Comparison of ENCODE assay signal across 1 cellular context in the genomic region with DNA sequence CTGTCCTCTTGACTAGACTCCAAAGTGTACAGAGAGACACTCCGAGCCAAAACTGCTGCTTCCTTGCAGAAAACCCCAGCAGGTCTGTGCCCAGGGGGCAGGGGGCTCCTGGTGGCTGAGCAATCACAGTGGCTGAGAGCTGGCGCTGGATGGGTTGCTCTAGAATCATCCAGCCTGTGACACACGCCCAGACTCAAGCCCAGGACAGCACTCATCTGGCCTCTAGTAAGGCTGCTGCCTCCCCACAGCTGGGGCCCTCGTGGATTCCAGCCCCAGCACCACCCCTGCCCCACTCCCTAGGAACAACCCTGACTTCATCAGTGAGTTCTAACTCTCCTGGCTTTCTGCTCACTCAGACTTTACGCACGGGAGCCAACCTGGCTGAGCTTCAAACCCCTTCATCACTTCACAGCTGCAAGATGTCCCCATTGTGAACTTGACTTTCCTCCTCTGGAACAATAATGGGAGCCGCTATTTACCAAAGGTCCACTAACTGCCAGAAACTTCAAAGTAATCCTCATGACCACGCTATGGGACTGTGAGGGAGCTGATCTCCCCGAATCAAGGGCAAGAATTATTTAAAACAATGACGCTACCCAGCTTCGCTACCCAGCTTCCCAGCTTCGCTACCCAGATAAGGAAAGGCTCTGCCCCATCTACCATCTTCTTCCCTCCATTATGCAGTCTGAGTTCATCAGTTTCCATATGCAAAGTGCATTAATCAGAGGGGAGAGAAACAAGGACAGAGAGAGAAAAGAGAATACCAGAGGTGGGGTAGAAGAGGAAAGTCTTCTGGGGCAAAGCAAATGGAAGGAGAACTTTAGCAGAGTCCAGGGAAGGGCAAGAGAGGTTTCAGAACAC.
TF ChIP-seq lines count a peak whose summit lies in the region.

No MANE protein-coding gene starts in this region.

TF ChIP-seq in HepG2, 621 proteins besides CTCF, POLR2A, EP300 and RAD21 (continued from another document and continues in another):
- TF ChIP-seq, protein P1, sequence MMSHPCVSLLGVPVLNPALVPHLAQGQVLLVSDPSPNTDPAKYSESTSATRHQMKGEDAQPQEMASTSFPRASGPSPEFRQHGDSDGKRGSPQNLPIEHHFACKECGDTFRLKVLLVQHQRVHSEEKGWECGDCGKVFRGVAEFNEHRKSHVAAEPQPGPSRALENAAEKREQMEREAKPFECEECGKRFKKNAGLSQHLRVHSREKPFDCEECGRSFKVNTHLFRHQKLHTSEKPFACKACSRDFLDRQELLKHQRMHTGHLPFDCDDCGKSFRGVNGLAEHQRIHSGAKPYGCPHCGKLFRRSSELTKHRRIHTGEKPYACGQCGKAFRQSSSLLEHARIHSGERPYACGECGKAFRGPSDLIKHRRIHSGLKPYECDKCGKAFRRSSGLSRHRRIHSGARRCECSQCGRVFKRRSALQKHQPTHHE (CRISPR knock-in tag; IDR thresholded peaks at IDR 0.05; ENCODE audit: borderline replicate concordance) = no peak
- peak; percentile 20 for TF ChIP-seq XRCC5 (optimal IDR thresholded peaks at IDR 0.05; ENCODE audit: low read length)
- no peak for TF ChIP-seq MBD4 (IDR thresholded peaks at IDR 0.05; ENCODE audit: borderline replicate concordance, low read length)
- TF ChIP-seq U2AF1 (optimal IDR thresholded peaks at IDR 0.05; ENCODE audit: low read depth, low read length) = no peak
- TF ChIP-seq DMAP1 (CRISPR knock-in tag; IDR thresholded peaks at IDR 0.05) = no peak
- no peak for TF ChIP-seq ZBTB7B (CRISPR knock-in tag; IDR thresholded peaks at IDR 0.05)
- no peak for TF ChIP-seq DNMT3B (CRISPR knock-in tag; conservative IDR thresholded peaks at IDR 0.05)
- no peak for TF ChIP-seq ZFY (CRISPR knock-in tag; IDR thresholded peaks at IDR 0.05)
- TF ChIP-seq SRSF1 (optimal IDR thresholded peaks at IDR 0.05; ENCODE audit: low read depth, low read length) = no peak
- TF ChIP-seq, protein P2, sequence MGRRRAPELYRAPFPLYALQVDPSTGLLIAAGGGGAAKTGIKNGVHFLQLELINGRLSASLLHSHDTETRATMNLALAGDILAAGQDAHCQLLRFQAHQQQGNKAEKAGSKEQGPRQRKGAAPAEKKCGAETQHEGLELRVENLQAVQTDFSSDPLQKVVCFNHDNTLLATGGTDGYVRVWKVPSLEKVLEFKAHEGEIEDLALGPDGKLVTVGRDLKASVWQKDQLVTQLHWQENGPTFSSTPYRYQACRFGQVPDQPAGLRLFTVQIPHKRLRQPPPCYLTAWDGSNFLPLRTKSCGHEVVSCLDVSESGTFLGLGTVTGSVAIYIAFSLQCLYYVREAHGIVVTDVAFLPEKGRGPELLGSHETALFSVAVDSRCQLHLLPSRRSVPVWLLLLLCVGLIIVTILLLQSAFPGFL (CRISPR knock-in tag; IDR thresholded peaks at IDR 0.05) = no peak
- TF ChIP-seq, protein P3, sequence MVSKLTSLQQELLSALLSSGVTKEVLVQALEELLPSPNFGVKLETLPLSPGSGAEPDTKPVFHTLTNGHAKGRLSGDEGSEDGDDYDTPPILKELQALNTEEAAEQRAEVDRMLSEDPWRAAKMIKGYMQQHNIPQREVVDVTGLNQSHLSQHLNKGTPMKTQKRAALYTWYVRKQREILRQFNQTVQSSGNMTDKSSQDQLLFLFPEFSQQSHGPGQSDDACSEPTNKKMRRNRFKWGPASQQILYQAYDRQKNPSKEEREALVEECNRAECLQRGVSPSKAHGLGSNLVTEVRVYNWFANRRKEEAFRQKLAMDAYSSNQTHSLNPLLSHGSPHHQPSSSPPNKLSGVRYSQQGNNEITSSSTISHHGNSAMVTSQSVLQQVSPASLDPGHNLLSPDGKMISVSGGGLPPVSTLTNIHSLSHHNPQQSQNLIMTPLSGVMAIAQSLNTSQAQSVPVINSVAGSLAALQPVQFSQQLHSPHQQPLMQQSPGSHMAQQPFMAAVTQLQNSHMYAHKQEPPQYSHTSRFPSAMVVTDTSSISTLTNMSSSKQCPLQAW (CRISPR knock-in tag; IDR thresholded peaks at IDR 0.05) = no peak
- TF ChIP-seq ZNF3 (CRISPR knock-in tag; IDR thresholded peaks at IDR 0.05) = no peak
- TF ChIP-seq SNRNP70 (IDR thresholded peaks at IDR 0.05; ENCODE audit: low read depth, low read length) = no peak
- no peak for TF ChIP-seq SMYD3 (CRISPR knock-in tag; IDR thresholded peaks at IDR 0.05)
- TF ChIP-seq, protein P4, sequence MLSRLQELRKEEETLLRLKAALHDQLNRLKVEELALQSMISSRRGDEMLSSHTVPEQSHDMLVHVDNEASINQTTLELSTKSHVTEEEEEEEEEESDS (CRISPR knock-in tag; IDR thresholded peaks at IDR 0.05; ENCODE audit: borderline replicate concordance) = no peak
- TF ChIP-seq ZNF563 (CRISPR knock-in tag; IDR thresholded peaks at IDR 0.05) = no peak
- no peak for TF ChIP-seq NFYC (CRISPR knock-in tag; IDR thresholded peaks at IDR 0.05)
- TF ChIP-seq, protein P5, sequence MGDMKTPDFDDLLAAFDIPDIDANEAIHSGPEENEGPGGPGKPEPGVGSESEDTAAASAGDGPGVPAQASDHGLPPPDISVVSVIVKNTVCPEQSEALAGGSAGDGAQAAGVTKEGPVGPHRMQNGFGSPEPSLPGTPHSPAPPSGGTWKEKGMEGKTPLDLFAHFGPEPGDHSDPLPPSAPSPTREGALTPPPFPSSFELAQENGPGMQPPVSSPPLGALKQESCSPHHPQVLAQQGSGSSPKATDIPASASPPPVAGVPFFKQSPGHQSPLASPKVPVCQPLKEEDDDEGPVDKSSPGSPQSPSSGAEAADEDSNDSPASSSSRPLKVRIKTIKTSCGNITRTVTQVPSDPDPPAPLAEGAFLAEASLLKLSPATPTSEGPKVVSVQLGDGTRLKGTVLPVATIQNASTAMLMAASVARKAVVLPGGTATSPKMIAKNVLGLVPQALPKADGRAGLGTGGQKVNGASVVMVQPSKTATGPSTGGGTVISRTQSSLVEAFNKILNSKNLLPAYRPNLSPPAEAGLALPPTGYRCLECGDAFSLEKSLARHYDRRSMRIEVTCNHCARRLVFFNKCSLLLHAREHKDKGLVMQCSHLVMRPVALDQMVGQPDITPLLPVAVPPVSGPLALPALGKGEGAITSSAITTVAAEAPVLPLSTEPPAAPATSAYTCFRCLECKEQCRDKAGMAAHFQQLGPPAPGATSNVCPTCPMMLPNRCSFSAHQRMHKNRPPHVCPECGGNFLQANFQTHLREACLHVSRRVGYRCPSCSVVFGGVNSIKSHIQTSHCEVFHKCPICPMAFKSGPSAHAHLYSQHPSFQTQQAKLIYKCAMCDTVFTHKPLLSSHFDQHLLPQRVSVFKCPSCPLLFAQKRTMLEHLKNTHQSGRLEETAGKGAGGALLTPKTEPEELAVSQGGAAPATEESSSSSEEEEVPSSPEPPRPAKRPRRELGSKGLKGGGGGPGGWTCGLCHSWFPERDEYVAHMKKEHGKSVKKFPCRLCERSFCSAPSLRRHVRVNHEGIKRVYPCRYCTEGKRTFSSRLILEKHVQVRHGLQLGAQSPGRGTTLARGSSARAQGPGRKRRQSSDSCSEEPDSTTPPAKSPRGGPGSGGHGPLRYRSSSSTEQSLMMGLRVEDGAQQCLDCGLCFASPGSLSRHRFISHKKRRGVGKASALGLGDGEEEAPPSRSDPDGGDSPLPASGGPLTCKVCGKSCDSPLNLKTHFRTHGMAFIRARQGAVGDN (CRISPR knock-in tag; IDR thresholded peaks at IDR 0.05) = peak; percentile 73
- TF ChIP-seq, protein P6, sequence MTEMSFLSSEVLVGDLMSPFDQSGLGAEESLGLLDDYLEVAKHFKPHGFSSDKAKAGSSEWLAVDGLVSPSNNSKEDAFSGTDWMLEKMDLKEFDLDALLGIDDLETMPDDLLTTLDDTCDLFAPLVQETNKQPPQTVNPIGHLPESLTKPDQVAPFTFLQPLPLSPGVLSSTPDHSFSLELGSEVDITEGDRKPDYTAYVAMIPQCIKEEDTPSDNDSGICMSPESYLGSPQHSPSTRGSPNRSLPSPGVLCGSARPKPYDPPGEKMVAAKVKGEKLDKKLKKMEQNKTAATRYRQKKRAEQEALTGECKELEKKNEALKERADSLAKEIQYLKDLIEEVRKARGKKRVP (CRISPR knock-in tag; IDR thresholded peaks at IDR 0.05) = 0 out of 4 replicates have a peak, but pooled peaks of 1 of the 2 experiments have one; percentile 23
- TF ChIP-seq, protein P7, sequence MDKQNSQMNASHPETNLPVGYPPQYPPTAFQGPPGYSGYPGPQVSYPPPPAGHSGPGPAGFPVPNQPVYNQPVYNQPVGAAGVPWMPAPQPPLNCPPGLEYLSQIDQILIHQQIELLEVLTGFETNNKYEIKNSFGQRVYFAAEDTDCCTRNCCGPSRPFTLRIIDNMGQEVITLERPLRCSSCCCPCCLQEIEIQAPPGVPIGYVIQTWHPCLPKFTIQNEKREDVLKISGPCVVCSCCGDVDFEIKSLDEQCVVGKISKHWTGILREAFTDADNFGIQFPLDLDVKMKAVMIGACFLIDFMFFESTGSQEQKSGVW (CRISPR knock-in tag; IDR thresholded peaks at IDR 0.05; ENCODE audit: borderline replicate concordance) = no peak
- TF ChIP-seq, protein P8, sequence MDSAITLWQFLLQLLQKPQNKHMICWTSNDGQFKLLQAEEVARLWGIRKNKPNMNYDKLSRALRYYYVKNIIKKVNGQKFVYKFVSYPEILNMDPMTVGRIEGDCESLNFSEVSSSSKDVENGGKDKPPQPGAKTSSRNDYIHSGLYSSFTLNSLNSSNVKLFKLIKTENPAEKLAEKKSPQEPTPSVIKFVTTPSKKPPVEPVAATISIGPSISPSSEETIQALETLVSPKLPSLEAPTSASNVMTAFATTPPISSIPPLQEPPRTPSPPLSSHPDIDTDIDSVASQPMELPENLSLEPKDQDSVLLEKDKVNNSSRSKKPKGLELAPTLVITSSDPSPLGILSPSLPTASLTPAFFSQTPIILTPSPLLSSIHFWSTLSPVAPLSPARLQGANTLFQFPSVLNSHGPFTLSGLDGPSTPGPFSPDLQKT (CRISPR knock-in tag; IDR thresholded peaks at IDR 0.05; ENCODE audit: borderline replicate concordance) = no peak
- no peak; the same call in 1 of the 2 replicates for TF ChIP-seq AKAP8 (CRISPR knock-in tag; IDR thresholded peaks at IDR 0.05)
- peak; percentile 88 for TF ChIP-seq SOX5 (CRISPR knock-in tag; IDR thresholded peaks at IDR 0.05; ENCODE audit: borderline replicate concordance)
- peak; percentile 92 for TF ChIP-seq BCL6 (CRISPR knock-in tag; IDR thresholded peaks at IDR 0.05)
- peak; percentile 41; the same call in 1 of the 2 replicates for TF ChIP-seq SOX13 (IDR thresholded peaks at IDR 0.05)
- peak in 1 of 2 experiments; percentile 94; a peak in 2 of 4 replicates for TF ChIP-seq SOX13 (CRISPR knock-in tag; conservative IDR thresholded peaks at IDR 0.05 in 1 of 2, IDR thresholded peaks at IDR 0.05 in 1 of 2)
- TF ChIP-seq SP4 (CRISPR knock-in tag; IDR thresholded peaks at IDR 0.05) = 0 out of 2 replicates have a peak, but pooled peaks have one; percentile 47
- no peak for TF ChIP-seq SIN3B (IDR thresholded peaks at IDR 0.05; ENCODE audit: low read length)
- no peak for TF ChIP-seq ZNF7 (CRISPR knock-in tag; IDR thresholded peaks at IDR 0.05)
- TF ChIP-seq KMT2B (CRISPR knock-in tag; IDR thresholded peaks at IDR 0.05) = no peak
- TF ChIP-seq RXRB (CRISPR knock-in tag; IDR thresholded peaks at IDR 0.05; ENCODE audit: borderline replicate concordance) = peak; percentile 63
- TF ChIP-seq, protein P9, sequence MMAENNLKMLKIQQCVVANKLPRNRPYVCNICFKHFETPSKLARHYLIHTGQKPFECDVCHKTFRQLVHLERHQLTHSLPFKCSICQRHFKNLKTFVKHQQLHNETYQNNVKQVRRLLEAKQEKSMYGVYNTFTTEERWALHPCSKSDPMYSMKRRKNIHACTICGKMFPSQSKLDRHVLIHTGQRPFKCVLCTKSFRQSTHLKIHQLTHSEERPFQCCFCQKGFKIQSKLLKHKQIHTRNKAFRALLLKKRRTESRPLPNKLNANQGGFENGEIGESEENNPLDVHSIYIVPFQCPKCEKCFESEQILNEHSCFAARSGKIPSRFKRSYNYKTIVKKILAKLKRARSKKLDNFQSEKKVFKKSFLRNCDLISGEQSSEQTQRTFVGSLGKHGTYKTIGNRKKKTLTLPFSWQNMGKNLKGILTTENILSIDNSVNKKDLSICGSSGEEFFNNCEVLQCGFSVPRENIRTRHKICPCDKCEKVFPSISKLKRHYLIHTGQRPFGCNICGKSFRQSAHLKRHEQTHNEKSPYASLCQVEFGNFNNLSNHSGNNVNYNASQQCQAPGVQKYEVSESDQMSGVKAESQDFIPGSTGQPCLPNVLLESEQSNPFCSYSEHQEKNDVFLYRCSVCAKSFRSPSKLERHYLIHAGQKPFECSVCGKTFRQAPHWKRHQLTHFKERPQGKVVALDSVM (CRISPR knock-in tag; IDR thresholded peaks at IDR 0.05) = peak; percentile 92
- peak; percentile 59 for TF ChIP-seq TBL1XR1 (IDR thresholded peaks at IDR 0.05; ENCODE audit: borderline replicate concordance, low read length, partially characterized antibody)
- TF ChIP-seq, protein P10, sequence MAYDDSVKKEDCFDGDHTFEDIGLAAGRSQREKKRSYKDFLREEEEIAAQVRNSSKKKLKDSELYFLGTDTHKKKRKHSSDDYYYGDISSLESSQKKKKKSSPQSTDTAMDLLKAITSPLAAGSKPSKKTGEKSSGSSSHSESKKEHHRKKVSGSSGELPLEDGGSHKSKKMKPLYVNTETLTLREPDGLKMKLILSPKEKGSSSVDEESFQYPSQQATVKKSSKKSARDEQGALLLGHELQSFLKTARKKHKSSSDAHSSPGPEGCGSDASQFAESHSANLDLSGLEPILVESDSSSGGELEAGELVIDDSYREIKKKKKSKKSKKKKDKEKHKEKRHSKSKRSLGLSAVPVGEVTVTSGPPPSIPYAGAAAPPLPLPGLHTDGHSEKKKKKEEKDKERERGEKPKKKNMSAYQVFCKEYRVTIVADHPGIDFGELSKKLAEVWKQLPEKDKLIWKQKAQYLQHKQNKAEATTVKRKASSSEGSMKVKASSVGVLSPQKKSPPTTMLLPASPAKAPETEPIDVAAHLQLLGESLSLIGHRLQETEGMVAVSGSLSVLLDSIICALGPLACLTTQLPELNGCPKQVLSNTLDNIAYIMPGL (CRISPR knock-in tag; IDR thresholded peaks at IDR 0.05; ENCODE audit: borderline replicate concordance in 1 of 2, low read depth in 1 of 2) = no peak; a peak in 1 of 4 replicates
- no peak for TF ChIP-seq JUNB (CRISPR knock-in tag; IDR thresholded peaks at IDR 0.05; ENCODE audit: borderline replicate concordance)
- TF ChIP-seq GZF1 (CRISPR knock-in tag; IDR thresholded peaks at IDR 0.05) = no peak
- TF ChIP-seq, protein P11, sequence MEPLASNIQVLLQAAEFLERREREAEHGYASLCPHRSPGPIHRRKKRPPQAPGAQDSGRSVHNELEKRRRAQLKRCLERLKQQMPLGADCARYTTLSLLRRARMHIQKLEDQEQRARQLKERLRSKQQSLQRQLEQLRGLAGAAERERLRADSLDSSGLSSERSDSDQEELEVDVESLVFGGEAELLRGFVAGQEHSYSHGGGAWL (CRISPR knock-in tag; IDR thresholded peaks at IDR 0.05) = 0 out of 2 replicates have a peak, but pooled peaks have one; percentile 28
- peak; percentile 49; the same call in 1 of the 2 replicates for TF ChIP-seq ERF (CRISPR knock-in tag; IDR thresholded peaks at IDR 0.05)
- TF ChIP-seq SKI (IDR thresholded peaks at IDR 0.05; ENCODE audit: partially characterized antibody) = peak; percentile 90
- TF ChIP-seq CHCHD3 (CRISPR knock-in tag; IDR thresholded peaks at IDR 0.05) = no peak
- TF ChIP-seq FOXO1 (CRISPR knock-in tag; IDR thresholded peaks at IDR 0.05) = peak; percentile 21; the same call in 1 of the 2 replicates
- TF ChIP-seq, protein P12, sequence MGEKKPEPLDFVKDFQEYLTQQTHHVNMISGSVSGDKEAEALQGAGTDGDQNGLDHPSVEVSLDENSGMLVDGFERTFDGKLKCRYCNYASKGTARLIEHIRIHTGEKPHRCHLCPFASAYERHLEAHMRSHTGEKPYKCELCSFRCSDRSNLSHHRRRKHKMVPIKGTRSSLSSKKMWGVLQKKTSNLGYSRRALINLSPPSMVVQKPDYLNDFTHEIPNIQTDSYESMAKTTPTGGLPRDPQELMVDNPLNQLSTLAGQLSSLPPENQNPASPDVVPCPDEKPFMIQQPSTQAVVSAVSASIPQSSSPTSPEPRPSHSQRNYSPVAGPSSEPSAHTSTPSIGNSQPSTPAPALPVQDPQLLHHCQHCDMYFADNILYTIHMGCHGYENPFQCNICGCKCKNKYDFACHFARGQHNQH (CRISPR knock-in tag; IDR thresholded peaks at IDR 0.05) = no peak
- peak; percentile 73 for TF ChIP-seq SALL1 (CRISPR knock-in tag; IDR thresholded peaks at IDR 0.05)
